ENCODE assay signal across 8 cellular contexts in the genomic region with DNA sequence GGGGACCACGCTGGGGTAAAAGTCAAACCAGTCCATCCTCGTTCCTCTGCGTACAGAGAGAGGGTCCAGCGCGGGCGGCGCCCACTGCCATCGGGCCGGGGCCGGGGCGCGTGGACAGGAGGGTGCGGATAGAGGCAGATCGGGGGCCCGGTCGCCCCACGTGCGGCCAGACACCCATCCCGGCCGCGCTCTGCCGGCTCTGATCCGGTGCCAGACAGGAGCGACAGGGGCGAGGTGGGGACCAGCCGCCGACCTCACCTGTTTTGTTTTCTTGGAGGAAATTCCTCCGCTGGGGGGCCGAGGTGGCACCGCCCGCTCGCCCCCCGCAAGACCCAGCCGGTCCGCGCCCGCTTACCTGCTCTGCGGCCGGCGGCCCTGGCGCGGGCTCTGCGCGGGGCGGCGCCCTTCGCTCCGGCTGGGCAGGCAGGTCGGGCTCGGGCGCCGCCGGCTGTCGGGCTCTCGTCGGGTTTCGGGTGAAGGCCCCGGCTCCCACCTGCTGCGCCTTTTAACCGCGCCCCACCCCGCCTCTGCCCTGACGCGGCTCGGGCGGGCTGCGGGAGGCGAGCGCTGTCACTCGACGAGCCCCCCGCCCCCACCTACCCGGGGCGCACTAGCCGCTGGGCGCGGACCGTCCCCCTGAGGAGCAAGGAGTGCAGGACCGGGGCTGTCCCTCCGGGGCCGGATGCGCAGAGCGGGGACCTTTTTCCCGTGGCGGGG. TPM values are rescaled to one million over a fixed set of nuclear protein-coding genes. Genes with fewer than 3 reads are reported as not detected.
A peak's percentile ranks its signal among the peaks of the same experiment; 100 is the strongest.
DNase-seq lines count a peak whose midpoint lies in the region; ATAC-seq, FAIRE-seq and TF ChIP-seq lines count a peak whose summit lies in the region.

A gene (minus strand): TSS at position 481 of the 717 bp plus-strand sequence. CDS start 8,839 bp downstream, outside the sequence.

- BruUV-seq in PC-3 (replicated peaks; lab: Mats Ljungman, UMichigan), result no TSS peak

- H3K4me1 ChIP-seq in CD4-positive, alpha-beta memory T cell (ENCODE audit: insufficient read depth, low read length), result peaks cover 14% of the 10 kb centered on the region
- no peaks in the 10 kb centered on the region for H3K4me1 ChIP-seq in PC-3 (ENCODE audit: insufficient read depth, low read length)
- H3K4me1 ChIP-seq in mucosa of stomach (ENCODE audit: control insufficient read depth, insufficient read depth, low read length), result no peaks in the 10 kb centered on the region
- H3K4me1 ChIP-seq in kidney (ENCODE audit: control insufficient read depth in 1 of 2, insufficient read depth in 1 of 2, low read depth in 1 of 2, low read length in 2 of 2), result no peaks in the 10 kb centered on the region

- DNase-seq in CD4-positive, alpha-beta memory T cell, result peak in 4 of 5 donors; percentile 15 to 26 (median 20)
- DNase-seq in PC-3, result no peak
- no peak for DNase-seq in NCI-H446 (lab: John Stamatoyannopoulos, UW)
- DNase-seq in T-helper 9 cell, result no peak
- no peak for DNase-seq in NCI-H446 treated with DMSO at 0.1 percent for 48 hours (lab: John Stamatoyannopoulos, UW)
- DNase-seq in kidney, result no peak

- no peaks in the 10 kb centered on the region for H3K36me3 ChIP-seq in CD4-positive, alpha-beta memory T cell (ENCODE audit: insufficient read depth, low read length)
- H3K36me3 ChIP-seq in PC-3 (ENCODE audit: low read depth, low read length) (no peaks in the 10 kb centered on the region), mucosa of stomach (ENCODE audit: control insufficient read depth, insufficient read depth, low read length) (no peaks in the 10 kb centered on the region), kidney (ENCODE audit: control insufficient read depth in 1 of 2, insufficient read depth in 2 of 2, low read length in 2 of 2) (no peaks in the 10 kb centered on the region)

- H3K27ac Mint-ChIP-seq in CD4-positive, alpha-beta memory T cell, result peak within 1 kb of the TSS; percentile 18 to 84 (median 57)

- peak within 1 kb of the TSS; percentile 36 to 50 for H3K4me3 ChIP-seq in CD4-positive, alpha-beta memory T cell (ENCODE audit: low read length in 2 of 2)
- H3K4me3 ChIP-seq in PC-3 (ENCODE audit: low read length) (peak within 1 kb of the TSS; percentile 51; the same call in 1 of the 2 replicates), mucosa of stomach (ENCODE audit: low read length) (no peak within 1 kb of the TSS), kidney (ENCODE audit: low read length in 2 of 2) (peak within 1 kb of the TSS in 1 of 2 donors; percentile 32)

- H3K9me2 ChIP-seq in PC-3 (replicated peaks; ENCODE audit: low read length), result no peaks in the 10 kb centered on the region

- intact Hi-C loops in CD4-positive, alpha-beta memory T cell (cut with micrococcal nuclease), result loop anchor here (2.0 kb wide), 1 partner anchor 35 kb away; no protein-coding TSS in a partner anchor
- intact Hi-C loops in PC-3 (cut with micrococcal nuclease), result no loop called here
- intact Hi-C loops in kidney (cut with DNase I), result no loop called here

- no peak within 1 kb of the TSS for H3K27ac ChIP-seq in CD4-positive, alpha-beta memory T cell (ENCODE audit: low read depth, low read length)
- H3K27ac ChIP-seq in PC-3 (ENCODE audit: low read length), result no peak within 1 kb of the TSS
- H3K27ac ChIP-seq in cingulate gyrus (ENCODE audit: low read depth, low read length), result peak within 1 kb of the TSS; percentile 63
- no peak within 1 kb of the TSS for H3K27ac ChIP-seq in kidney (ENCODE audit: low read depth in 2 of 2, low read length in 2 of 2)

- H3K27me3 Mint-ChIP-seq in CD4-positive, alpha-beta memory T cell, result peaks cover 23 to 43% of the 10 kb centered on the region in 2 donors

- CTCF ChIA-PET in CD4-positive, alpha-beta memory T cell (lab: Charles Lee; ENCODE audit: partially characterized antibody), result no interaction called here
- CTCF ChIA-PET in PC-3 (lab: Charles Lee), result no interaction called here

- peak within 1 kb of the TSS; percentile 8; the same call in 1 of the 2 replicates for H2AFZ ChIP-seq in PC-3 (ENCODE audit: low read length)

- ATAC-seq in PC-3, result no peak

- H3K4me3 Mint-ChIP-seq in CD4-positive, alpha-beta memory T cell, result peak within 1 kb of the TSS; percentile 85 to 94 (median 89)

- peak within 1 kb of the TSS; percentile 70 for H3K4me2 ChIP-seq in PC-3 (ENCODE audit: low read length)

- H3K9ac ChIP-seq in PC-3 (ENCODE audit: low read length) (no peak within 1 kb of the TSS), mucosa of stomach (ENCODE audit: low read length) (peak within 1 kb of the TSS; percentile 39), kidney (ENCODE audit: low read length in 2 of 2) (no peak within 1 kb of the TSS)

- FAIRE-seq in kidney (lab: Jason Lieb, UNC), result no peak

- TF ChIP-seq CTCF in PC-3 (conservative IDR thresholded peaks at IDR 0.05; ENCODE audit: low read depth, low read length) (no peak), kidney (IDR thresholded peaks at IDR 0.05; ENCODE audit: borderline replicate concordance, extremely low read depth, insufficient read depth) (no peak)

- no peaks in the 10 kb centered on the region for H3K36me3 Mint-ChIP-seq in CD4-positive, alpha-beta memory T cell

- no peaks in the 10 kb centered on the region for H4K20me1 ChIP-seq in PC-3 (ENCODE audit: low read length)

- H3F3A ChIP-seq in PC-3 (ENCODE audit: low read length, unreplicated experiment), result no peaks in the 10 kb centered on the region

- peaks cover 3 to 16% (median 6%) of the 10 kb centered on the region in 4 donors for H3K4me1 Mint-ChIP-seq in CD4-positive, alpha-beta memory T cell

- no peaks in the 10 kb centered on the region for H3K9me3 ChIP-seq in CD4-positive, alpha-beta memory T cell (ENCODE audit: control insufficient read depth in 1 of 2, low read length in 2 of 2)
- no peaks in the 10 kb centered on the region for H3K9me3 ChIP-seq in PC-3 (ENCODE audit: low read length)
- no peaks in the 10 kb centered on the region for H3K9me3 ChIP-seq in mucosa of stomach (ENCODE audit: control insufficient read depth, low read length)
- H3K9me3 ChIP-seq in kidney (ENCODE audit: control insufficient read depth in 1 of 2, low read length in 2 of 2), result no peaks in the 10 kb centered on the region

- H3K27me3 ChIP-seq in CD4-positive, alpha-beta memory T cell (ENCODE audit: insufficient read depth, low read length), result peaks cover 11% of the 10 kb centered on the region
- H3K27me3 ChIP-seq in PC-3 (ENCODE audit: low read length) (peaks cover 23% of the 10 kb centered on the region), mucosa of stomach (ENCODE audit: control insufficient read depth, insufficient read depth, low read length) (peaks cover 22% of the 10 kb centered on the region)

- no peaks in the 10 kb centered on the region for H3K79me2 ChIP-seq in PC-3 (ENCODE audit: low read length)

- POLR2A ChIA-PET in CD4-positive, alpha-beta memory T cell (lab: Charles Lee; ENCODE audit: partially characterized antibody), result no interaction called here
- POLR2A ChIA-PET in PC-3 (lab: Charles Lee; ENCODE audit: unreplicated experiment), result no interaction called here

- H3K9me3 Mint-ChIP-seq in CD4-positive, alpha-beta memory T cell, result no peaks in the 10 kb centered on the region

RNA-seq across cellular contexts. Expression of the gene that starts here (rescaled TPM):
- total RNA-seq in CD4-positive, alpha-beta memory T cell, result under 1 TPM in 1 of 2 experiments, not detected in 1; 0.69 TPM
- polyA plus RNA-seq in CD4-positive, alpha-beta memory T cell, result not detected
- total RNA-seq in PC-3 (2014; rRNA removed) (0.52 and 0.84 TPM in 2 replicates), kidney (not detected)
- not detected for polyA plus RNA-seq in kidney (ENCODE audit: insufficient read depth, low read depth, low replicate concordance)

Comparison
In these comparisons a context has a peak if more than half of its experiments do, and no peak if none do; other contexts are left out.
1. Peak in DNase-seq and H3K4me3 ChIP-seq in CD4-positive, alpha-beta memory T cell; RNA of the gene not detected or under 1 TPM.